16 cellular contexts compared by ENCODE assay signal in the genomic region with DNA sequence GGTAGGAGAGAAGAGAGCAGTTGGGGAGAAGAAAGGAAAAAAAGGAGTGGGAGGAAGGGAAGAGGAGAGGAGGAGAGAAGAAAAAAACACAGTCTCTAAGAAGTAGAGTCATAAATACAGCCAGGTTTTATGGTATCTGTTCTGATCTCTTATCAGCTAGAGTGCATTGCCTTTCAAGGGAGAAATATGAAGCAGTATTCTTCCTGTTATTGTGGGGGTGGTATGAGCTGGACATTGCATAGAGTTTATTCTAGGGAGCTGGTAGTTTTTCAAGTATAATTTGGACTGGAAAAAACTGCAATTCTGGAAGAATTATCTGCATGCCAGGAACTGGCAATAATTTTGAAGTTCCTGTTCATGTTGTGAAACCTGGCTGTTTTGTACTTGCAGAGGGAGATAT.
"Had no signal": no experiment of that assay in that cellular context is flagged by ENCODE, and none has a peak within 500 bp of the region (broad histone marks: within the 10 kb centered on the region; RNA-seq: fewer than 3 reads in every experiment).

No MANE protein-coding gene starts in this region.

- H3K36me3 ChIP-seq: lower lobe of right lung, sigmoid colon, thyroid gland had no signal

- H3K4me3 Mint-ChIP-seq: activated naive CD4-positive, alpha-beta T cell treated with anti-CD3 and anti-CD28 coated beads for 36 hours; activated naive CD8-positive, alpha-beta T cell treated with anti-CD3 and anti-CD28 coated beads, Interleukin-2, amount 50 U/mL, for 24 hours; T-helper 2 cell treated with Interferon-gamma antibody and Interleukin-4, amounts not matched to agents 5 μg/mL and 100 μg/mL, for 36 hours had no signal

- H3K9me3 Mint-ChIP-seq: activated naive CD4-positive, alpha-beta T cell treated with anti-CD3 and anti-CD28 coated beads for 36 hours; activated naive CD8-positive, alpha-beta T cell treated with anti-CD3 and anti-CD28 coated beads, Interleukin-2, amount 50 U/mL, for 24 hours; activated T-helper 2 cell treated with anti-CD3 and anti-CD28 coated beads, Interferon-gamma antibody, Interleukin-2, Interleukin-4, amounts not matched to agents 10 μg/mL and 5 μg/mL and 100 μg/mL, durations not matched to agents 14 hours and 24 hours and 36 hours; T-helper 2 cell treated with Interferon-gamma antibody and Interleukin-4, amounts not matched to agents 5 μg/mL and 100 μg/mL, for 36 hours had no signal

- H3K9me3 ChIP-seq: lower lobe of right lung, psoas muscle, sigmoid colon, thyroid gland had no signal

- H3K4me3 ChIP-seq: lower lobe of right lung, psoas muscle, sigmoid colon, thyroid gland had no signal

- ATAC-seq: activated naive CD8-positive, alpha-beta T cell treated with anti-CD3 and anti-CD28 coated beads, Interleukin-2, amount 50 U/mL, for 24 hours; lower lobe of right lung; psoas muscle had no signal

- H3K4me1 ChIP-seq: lower lobe of right lung, psoas muscle, sigmoid colon, thyroid gland had no signal

- H3K27me3 Mint-ChIP-seq: activated naive CD8-positive, alpha-beta T cell treated with anti-CD3 and anti-CD28 coated beads, Interleukin-2, amount 50 U/mL, for 24 hours had no signal

- H3K27ac ChIP-seq: lower lobe of right lung, psoas muscle, sigmoid colon, thyroid gland, VCaP had no signal

- H3K4me1 Mint-ChIP-seq: activated naive CD8-positive, alpha-beta T cell treated with anti-CD3 and anti-CD28 coated beads, Interleukin-2, amount 50 U/mL, for 24 hours had no signal

- H3K27ac Mint-ChIP-seq: activated naive CD4-positive, alpha-beta T cell treated with anti-CD3 and anti-CD28 coated beads for 36 hours; activated naive CD8-positive, alpha-beta T cell treated with anti-CD3 and anti-CD28 coated beads, Interleukin-2, amount 50 U/mL, for 24 hours; activated T-helper 2 cell treated with anti-CD3 and anti-CD28 coated beads, Interferon-gamma antibody, Interleukin-2, Interleukin-4, amounts not matched to agents 10 μg/mL and 5 μg/mL and 100 μg/mL, durations not matched to agents 14 hours and 24 hours and 36 hours; T-helper 2 cell treated with Interferon-gamma antibody and Interleukin-4, amounts not matched to agents 5 μg/mL and 100 μg/mL, for 36 hours had no signal

- H3K27me3 ChIP-seq: sigmoid colon, thyroid gland had no signal

- DNase-seq: activated CD4-positive, alpha-beta T cell treated with anti-CD3 and anti-CD28 coated beads for 1 hour; activated CD4-positive, alpha-beta T cell treated with anti-CD3 and anti-CD28 coated beads, Interleukin-2, amount 50 U/mL, for 4 hours; activated naive CD4-positive, alpha-beta T cell treated with anti-CD3 and anti-CD28 coated beads for 36 hours; activated naive CD8-positive, alpha-beta T cell treated with anti-CD3 and anti-CD28 coated beads, Interleukin-2, amount 50 U/mL, for 24 hours; hippocampal formation; kidney glomerular epithelial cell; lower lobe of right lung; psoas muscle; SIG-M5; sigmoid colon; stimulated activated CD4-positive, alpha-beta T cell treated with anti-CD3 and anti-CD28 coated beads, Interleukin-1b, Interleukin-23, amount 100 ng/mL, for 48 hours; SW 1271; thyroid gland had no signal
